25 cellular contexts compared by ENCODE assay signal in the genomic region with DNA sequence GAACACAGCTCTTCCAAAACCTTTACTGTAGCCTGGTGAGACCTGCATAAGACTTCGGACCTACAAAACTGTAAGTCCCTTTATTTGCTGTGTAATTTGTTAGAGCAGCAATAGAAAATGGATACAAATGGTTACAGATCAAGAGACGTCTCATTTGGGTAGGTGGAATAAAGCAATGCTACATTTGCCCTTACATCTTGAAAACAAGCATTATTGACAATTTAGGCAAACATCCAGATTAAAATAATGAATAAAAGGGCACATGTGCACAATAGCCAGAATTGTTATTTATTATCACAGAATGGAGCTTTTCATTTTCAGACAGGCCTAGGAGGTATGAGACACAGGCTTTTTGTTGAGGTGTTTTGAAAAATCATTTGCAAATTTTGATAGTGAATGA.
"Had no signal": no experiment of that assay in that cellular context is flagged by ENCODE, and none has a peak within 500 bp of the region (broad histone marks: within the 10 kb centered on the region; RNA-seq: fewer than 3 reads in every experiment).

No MANE protein-coding gene starts in this region.

- H3K27ac ChIP-seq: brain microvascular endothelial cell, cardiac muscle cell had no signal

- H3K4me3 ChIP-seq: cardiac muscle cell, K562 had no signal

- H3K27me3 ChIP-seq: brain microvascular endothelial cell, cardiac muscle cell had no signal

- DNase-seq: activated CD4-positive, alpha-beta memory T cell treated with anti-CD3 and anti-CD28 coated beads for 36 hours; activated CD4-positive, alpha-beta T cell treated with anti-CD3 and anti-CD28 coated beads for 1 hour; activated CD4-positive, alpha-beta T cell treated with anti-CD3 and anti-CD28 coated beads, Interleukin-2, amount 10 ng/mL, durations not matched to agents 24 days and 14 days; activated CD8-positive, alpha-beta memory T cell treated with anti-CD3 and anti-CD28 coated beads for 24 hours; activated effector memory CD4-positive, alpha-beta T cell treated with anti-CD3 and anti-CD28 coated beads, Interleukin-2, amount 50 U/mL, for 16 hours; activated naive CD4-positive, alpha-beta T cell treated with Interleukin-2 at 50 U/mL for 16 hours; activated naive CD8-positive, alpha-beta T cell treated with anti-CD3 and anti-CD28 coated beads, Interleukin-2, amount 50 U/mL, for 24 hours; activated T-cell treated with anti-CD3 and anti-CD28 coated beads, Interleukin-2, amount 50 U/mL, for 4 hours; amniotic stem cell; brain microvascular endothelial cell; Karpas-422; NCI-H1105 treated with DMSO at 0.1 percent for 48 hours; NCI-H1930; NCI-H2171; NCI-H2227 treated with DMSO at 0.1 percent for 48 hours; NCI-H446 treated with DMSO at 0.1 percent for 48 hours; NCI-H524 treated with DMSO at 0.1 percent for 48 hours; NCI-H82; SHP77; T-helper 17 cell; T-helper 9 cell had no signal

- ATAC-seq: activated naive CD4-positive, alpha-beta T cell treated with anti-CD3 and anti-CD28 coated beads, Interleukin-2, amount 50 U/mL, for 72 hours; activated naive CD8-positive, alpha-beta T cell treated with anti-CD3 and anti-CD28 coated beads, Interleukin-2, amount 50 U/mL, for 24 hours; activated T-cell treated with anti-CD3 and anti-CD28 coated beads, Interleukin-2, amount 50 U/mL, for 4 hours; K562; T-helper 17 cell; WTC11 had no signal
